Comparison of ENCODE assay signal across 8 cellular contexts in the genomic region with DNA sequence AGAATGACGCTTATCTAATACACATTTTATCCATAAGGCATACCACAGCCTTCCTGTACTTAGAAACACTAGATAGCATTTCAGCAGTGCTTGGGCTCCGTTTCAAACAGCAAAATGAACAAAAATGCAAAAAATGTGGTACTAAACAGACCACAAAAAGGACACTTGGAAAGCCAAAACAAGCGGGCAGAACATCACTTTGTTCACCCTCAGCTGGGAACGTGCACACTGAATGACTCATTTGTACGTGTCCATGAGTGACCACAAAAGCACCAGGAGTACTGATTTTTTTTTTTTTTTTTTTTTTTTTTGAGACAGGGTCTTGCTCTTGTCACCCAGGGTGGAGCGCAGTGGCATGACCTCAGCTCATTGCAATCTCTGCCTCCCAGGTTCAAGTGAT. TPM values are rescaled to one million over a fixed set of nuclear protein-coding genes. Genes with fewer than 3 reads are reported as not detected.
DNase-seq lines count a peak whose midpoint lies in the region; ATAC-seq and TF ChIP-seq lines count a peak whose summit lies in the region.

No MANE protein-coding gene starts in this region.

- H3K9me3 ChIP-seq in DND-41 (ENCODE audit: insufficient read depth, low read length, severe bottlenecking) (no peaks in the 10 kb centered on the region), SJSA1 (replicated peaks) (no peaks in the 10 kb centered on the region)

- no peaks in the 10 kb centered on the region for H4K20me1 ChIP-seq in DND-41 (ENCODE audit: insufficient read depth, low read length)

- TF ChIP-seq CTCF in DND-41 (IDR thresholded peaks at IDR 0.05; ENCODE audit: borderline replicate concordance, extremely low read depth, low read length, poor library complexity, severe bottlenecking), result no peak

- H3K27ac ChIP-seq in DND-41 (ENCODE audit: low read length) (peak overlapping the region; percentile 1; the same call in 1 of the 2 replicates), SJSA1 (peak overlapping the region; percentile 97)

- CTCF ChIA-PET in HEK293T (lab: Yijun Ruan, JAX), result no interaction called here

- H3K4me1 ChIP-seq in DND-41 (ENCODE audit: insufficient read depth, low read length) (peaks cover 45% of the 10 kb centered on the region), SJSA1 (replicated peaks) (peaks cover 71% of the 10 kb centered on the region)

- H3K4me2 ChIP-seq in DND-41 (ENCODE audit: insufficient read depth, low read length), result no peak overlapping the region

- H3K4me3 ChIP-seq in DND-41 (ENCODE audit: low read depth in 1 of 2, low read length in 2 of 2) (no peak overlapping the region), SJSA1 (no peak overlapping the region)

- H3K79me2 ChIP-seq in DND-41 (ENCODE audit: insufficient read depth, low read length), result peaks cover 45% of the 10 kb centered on the region

- H3K36me3 ChIP-seq in DND-41 (ENCODE audit: insufficient read depth, low read length) (no peaks in the 10 kb centered on the region), SJSA1 (no peaks in the 10 kb centered on the region)

- no peaks in the 10 kb centered on the region for H3K27me3 ChIP-seq in DND-41 (ENCODE audit: insufficient read depth, low read length, poor library complexity)
- H3K27me3 ChIP-seq in SJSA1 (replicated peaks), result no peaks in the 10 kb centered on the region

- H3K9ac ChIP-seq in DND-41 (ENCODE audit: low read depth, low read length), result no peak overlapping the region

- DNase-seq in DND-41 (no peak), SJSA1 (ENCODE audit: low read depth in 1 of 2, low spot score in 2 of 2) (peak; percentile 94 to 98), iris pigment epithelial cell (ENCODE audit: low read depth) (peak; percentile 98), NCI-H1105 (lab: John Stamatoyannopoulos, UW) (no peak), HEK293T (ENCODE audit: extremely low spot score) (no peak), UCSD-AML1 (lab: John Stamatoyannopoulos, UW; ENCODE audit: unreplicated experiment) (no peak), DMS 273 treated with DMSO at 0.1 percent for 48 hours (lab: John Stamatoyannopoulos, UW) (no peak)

- ATAC-seq in DND-41 (ENCODE audit: insufficient read depth, low read depth), result no peak
- ATAC-seq in GM21825 (IDR thresholded peaks at IDR 0.05; ENCODE audit: unreplicated experiment), result peak; percentile 28

- no peak overlapping the region for H2AFZ ChIP-seq in DND-41 (ENCODE audit: low read depth, low read length)

- POLR2A ChIA-PET in HEK293T (lab: Yijun Ruan, JAX), result no interaction called here

TF ChIP-seq in HEK293T, 16 proteins besides CTCF, POLR2A, EP300 and RAD21:
- no peak for TF ChIP-seq ARNT (IDR thresholded peaks at IDR 0.05)
- TF ChIP-seq FOXK2 (IDR thresholded peaks at IDR 0.05), result no peak
- no peak for TF ChIP-seq FOXA1 (IDR thresholded peaks at IDR 0.05)
- no peak for TF ChIP-seq FOXM1 (IDR thresholded peaks at IDR 0.05; ENCODE audit: borderline replicate concordance)
- no peak for TF ChIP-seq SP1 (IDR thresholded peaks at IDR 0.05)
- no peak for TF ChIP-seq BHLHE40 (IDR thresholded peaks at IDR 0.05; ENCODE audit: borderline replicate concordance)
- TF ChIP-seq NFRKB (IDR thresholded peaks at IDR 0.05), result no peak
- TF ChIP-seq SUZ12 (IDR thresholded peaks at IDR 0.05), result no peak
- TF ChIP-seq CTBP1 (IDR thresholded peaks at IDR 0.05; ENCODE audit: borderline replicate concordance), result no peak
- TF ChIP-seq HDGF (IDR thresholded peaks at IDR 0.05; ENCODE audit: borderline replicate concordance), result no peak
- no peak for TF ChIP-seq LEF1 (IDR thresholded peaks at IDR 0.05; ENCODE audit: borderline replicate concordance)
- TF ChIP-seq, protein P1, sequence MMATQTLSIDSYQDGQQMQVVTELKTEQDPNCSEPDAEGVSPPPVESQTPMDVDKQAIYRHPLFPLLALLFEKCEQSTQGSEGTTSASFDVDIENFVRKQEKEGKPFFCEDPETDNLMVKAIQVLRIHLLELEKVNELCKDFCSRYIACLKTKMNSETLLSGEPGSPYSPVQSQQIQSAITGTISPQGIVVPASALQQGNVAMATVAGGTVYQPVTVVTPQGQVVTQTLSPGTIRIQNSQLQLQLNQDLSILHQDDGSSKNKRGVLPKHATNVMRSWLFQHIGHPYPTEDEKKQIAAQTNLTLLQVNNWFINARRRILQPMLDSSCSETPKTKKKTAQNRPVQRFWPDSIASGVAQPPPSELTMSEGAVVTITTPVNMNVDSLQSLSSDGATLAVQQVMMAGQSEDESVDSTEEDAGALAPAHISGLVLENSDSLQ (IDR thresholded peaks at IDR 0.05), result no peak

RNA-seq across cellular contexts. Expression of a gene that starts 8.9 kb away (rescaled TPM):
- 19.3 and 31.0 TPM in 2 replicates for total RNA-seq in SJSA1 (2014; rRNA removed; shearing (Covaris generic))

Comparison
In these comparisons a context has a peak if more than half of its experiments do, and no peak if none do; other contexts are left out.
1. DNase-seq: peak in SJSA1 (2 of 2) and iris pigment epithelial cell (single experiment); none in DND-41 (single experiment), NCI-H1105 (single experiment), HEK293T (single experiment), UCSD-AML1 (single experiment) and DMS 273 treated with DMSO at 0.1 percent for 48 hours (single experiment).